In the genomic region with DNA sequence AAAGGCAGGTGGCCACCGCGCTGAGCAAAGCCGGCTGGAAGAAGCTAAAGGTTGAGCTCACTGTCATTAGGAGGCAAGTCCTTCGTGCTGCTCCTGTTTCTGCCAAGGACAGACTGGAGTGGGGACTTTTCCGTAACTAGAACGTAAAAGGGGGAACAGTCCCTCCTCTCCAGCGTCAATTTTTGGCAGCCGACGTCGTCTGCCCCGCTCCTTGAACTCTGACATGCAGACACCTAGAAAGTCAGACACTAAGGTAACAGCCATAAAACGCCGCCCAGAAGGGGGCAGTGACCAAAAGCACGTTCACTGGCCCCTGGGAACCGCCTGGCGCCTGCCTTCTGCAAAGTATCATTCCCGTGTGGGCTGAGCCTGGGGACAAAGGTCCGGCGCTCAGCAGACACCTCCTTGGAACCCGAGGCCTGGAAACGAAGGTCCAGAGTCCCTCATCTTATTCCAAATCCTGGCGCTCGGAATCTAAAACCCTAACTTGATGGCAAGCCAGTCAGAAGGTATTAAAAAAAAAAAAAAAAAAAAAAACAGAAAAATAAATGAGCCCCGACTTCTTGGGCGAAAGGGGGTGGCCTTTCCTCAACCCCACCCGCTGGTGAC, we compare ENCODE assay signal across 1 cellular context.
A peak's percentile ranks its signal among the peaks of the same experiment; 100 is the strongest.
TF ChIP-seq lines count a peak whose summit lies in the region.

No MANE protein-coding gene starts in this region.

TF ChIP-seq in K562, 482 proteins besides CTCF, POLR2A, EP300 and RAD21 (continued from another document):
- no peak for TF ChIP-seq TBP (optimal IDR thresholded peaks at IDR 0.05; ENCODE audit: low read depth, low read length)
- TF ChIP-seq SOX6 (IDR thresholded peaks at IDR 0.05): 0 out of 2 replicates have a peak, but pooled peaks have one; percentile 45
- TF ChIP-seq FOSL1 (tag; conservative IDR thresholded peaks at IDR 0.05): peak; percentile 89; the same call in 1 of the 2 replicates
- TF ChIP-seq UBTF (IDR thresholded peaks at IDR 0.05; ENCODE audit: borderline replicate concordance in 1 of 2, low read depth in 2 of 2, low read length in 2 of 2): peak in 1 of 2 experiments; percentile 94; a peak in 2 of 4 replicates
- no peak for TF ChIP-seq NR4A1 (CRISPR knock-in tag; IDR thresholded peaks at IDR 0.05)
- TF ChIP-seq NR4A1 (tag; IDR thresholded peaks at IDR 0.05): 0 out of 2 replicates have a peak, but pooled peaks have one; percentile 27
- TF ChIP-seq, protein P1, sequence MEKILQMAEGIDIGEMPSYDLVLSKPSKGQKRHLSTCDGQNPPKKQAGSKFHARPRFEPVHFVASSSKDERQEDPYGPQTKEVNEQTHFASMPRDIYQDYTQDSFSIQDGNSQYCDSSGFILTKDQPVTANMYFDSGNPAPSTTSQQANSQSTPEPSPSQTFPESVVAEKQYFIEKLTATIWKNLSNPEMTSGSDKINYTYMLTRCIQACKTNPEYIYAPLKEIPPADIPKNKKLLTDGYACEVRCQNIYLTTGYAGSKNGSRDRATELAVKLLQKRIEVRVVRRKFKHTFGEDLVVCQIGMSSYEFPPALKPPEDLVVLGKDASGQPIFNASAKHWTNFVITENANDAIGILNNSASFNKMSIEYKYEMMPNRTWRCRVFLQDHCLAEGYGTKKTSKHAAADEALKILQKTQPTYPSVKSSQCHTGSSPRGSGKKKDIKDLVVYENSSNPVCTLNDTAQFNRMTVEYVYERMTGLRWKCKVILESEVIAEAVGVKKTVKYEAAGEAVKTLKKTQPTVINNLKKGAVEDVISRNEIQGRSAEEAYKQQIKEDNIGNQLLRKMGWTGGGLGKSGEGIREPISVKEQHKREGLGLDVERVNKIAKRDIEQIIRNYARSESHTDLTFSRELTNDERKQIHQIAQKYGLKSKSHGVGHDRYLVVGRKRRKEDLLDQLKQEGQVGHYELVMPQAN (IDR thresholded peaks at IDR 0.05; ENCODE audit: borderline replicate concordance): peak; percentile 48; the same call in 1 of the 2 replicates
- no peak for TF ChIP-seq ZNF12 (CRISPR knock-in tag; IDR thresholded peaks at IDR 0.05)
TF ChIP-seq in K562: peak in this region for 56.
